In the genomic region with DNA sequence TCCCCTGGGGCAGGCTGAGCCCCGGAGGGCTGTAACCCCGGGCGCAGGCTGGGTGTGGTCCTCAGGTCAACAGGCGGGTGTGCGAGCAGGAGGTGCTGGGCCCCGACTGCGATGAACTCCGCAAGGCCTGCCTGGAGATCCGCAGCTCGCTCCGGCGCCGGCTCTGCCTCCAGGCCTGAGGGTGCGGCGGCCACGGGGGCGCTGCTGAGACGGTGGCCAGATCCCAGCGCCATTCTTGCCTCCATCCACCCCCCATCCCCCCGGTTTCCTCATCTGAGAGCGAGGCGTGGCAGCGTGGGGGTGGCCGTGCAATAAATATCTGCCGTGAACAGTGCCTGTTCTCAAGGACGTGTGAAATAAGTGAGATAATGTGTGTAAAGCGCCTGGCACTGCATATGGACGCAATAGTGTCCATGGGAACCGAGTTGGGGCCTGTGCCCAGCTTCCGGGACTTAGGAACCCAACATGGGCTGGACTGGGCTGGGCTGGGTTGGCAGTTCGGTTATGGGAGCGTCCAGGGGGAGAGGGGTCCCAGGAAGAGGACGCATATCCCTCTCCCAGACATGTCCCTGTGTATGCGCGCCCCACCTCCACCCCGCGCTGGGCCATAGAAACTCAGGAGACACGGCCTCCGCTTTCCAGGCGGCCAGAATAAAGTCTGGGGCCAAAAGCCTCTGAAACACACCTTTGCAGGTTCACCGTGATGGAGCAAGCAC, we compare ENCODE assay signal across 8 cellular contexts. TPM values are rescaled to one million over a fixed set of nuclear protein-coding genes. Genes with fewer than 3 reads are reported as not detected.
A peak's percentile ranks its signal among the peaks of the same experiment; 100 is the strongest.
DNase-seq lines count a peak whose midpoint lies in the region; ATAC-seq, FAIRE-seq and TF ChIP-seq lines count a peak whose summit lies in the region.

No MANE protein-coding gene starts in this region.

- intact Hi-C loops in adrenal gland (cut with DNase I) (no loop called here), heart left ventricle (cut with DNase I) (loop anchor here in 1 of 10 donors (5.0 kb wide), 1 partner anchor 113 kb away; no protein-coding TSS in a partner anchor)

- WGBS in adrenal gland, 4 donors = 20 to 25% (median 23%) methylated on average over 6 to 41 of the region's 41 CpGs
- WGBS in heart left ventricle, 4 donors = 5 to 16% (median 8%) methylated on average over 16 to 41 of the region's 41 CpGs

- TF ChIP-seq POLR2A in adrenal gland (IDR thresholded peaks at IDR 0.05) (no peak), heart left ventricle (IDR thresholded peaks at IDR 0.05) (no peak)

- H3K36me3 ChIP-seq in adrenal gland (replicated peaks in 1 of 2) (no peaks in the 10 kb centered on the region), heart left ventricle (no peaks in the 10 kb centered on the region)

- H3K4me1 ChIP-seq in adrenal gland (replicated peaks in 1 of 2) (peaks cover 0 to 32% of the 10 kb centered on the region in 2 donors), heart left ventricle (peaks cover 0 to 40% (median 18%) of the 10 kb centered on the region in 12 donors)

- H3K27ac ChIP-seq in adrenal gland (peak overlapping the region in 3 of 5 donors; percentile 46 to 83 (median 82)), heart left ventricle (peak overlapping the region; percentile 51 to 94 (median 88))

- ATAC-seq in HG03159 (IDR thresholded peaks at IDR 0.05; ENCODE audit: unreplicated experiment) (peak; percentile 5), heart left ventricle (peak; percentile 32 to 65 (median 53)), omental fat pad (ENCODE audit: low FRiP score) (peak; percentile 24), HG03378 (IDR thresholded peaks at IDR 0.05; ENCODE audit: unreplicated experiment) (no peak)

- H3K27me3 ChIP-seq in adrenal gland = no peaks in the 10 kb centered on the region
- no peaks in the 10 kb centered on the region for H3K27me3 ChIP-seq in heart left ventricle

- peak; percentile 47 for DNase-seq in NCI-H1436 (lab: John Stamatoyannopoulos, UW)
- no peak for DNase-seq in NCI-H1436 treated with DMSO at 0.1 percent for 48 hours (lab: John Stamatoyannopoulos, UW)
- DNase-seq in RCC 7860 (ENCODE audit: low spot score) = peak; percentile 41
- DNase-seq in adrenal gland = peak in 6 of 7 donors; percentile 49 to 78 (median 63)
- peak; percentile 75 to 88 (median 78) for DNase-seq in heart left ventricle
- no peak for DNase-seq in omental fat pad (ENCODE audit: low spot score)

- H3K9me3 ChIP-seq in adrenal gland (replicated peaks in 1 of 3) (no peaks in the 10 kb centered on the region), heart left ventricle (no peaks in the 10 kb centered on the region)

- FAIRE-seq in RCC 7860 (lab: Jason Lieb, UNC) = no peak

- peak overlapping the region in 2 of 4 donors; percentile 23 to 53 for H3K4me3 ChIP-seq in adrenal gland
- H3K4me3 ChIP-seq in heart left ventricle = peak overlapping the region; percentile 24 to 82 (median 71)

- TF ChIP-seq CTCF in adrenal gland (IDR thresholded peaks at IDR 0.05) (peak in 1 of 6 experiments; percentile 22), heart left ventricle (IDR thresholded peaks at IDR 0.05) (peak in 11 of 12 donors; percentile 15 to 64 (median 46)), omental fat pad (IDR thresholded peaks at IDR 0.05) (no peak)

RNA-seq across cellular contexts. Expression of gene ZNF213, which starts 15.0 kb away (rescaled TPM):
- total RNA-seq in adrenal gland (10 to 100 TPM in 7 of 8 donors, 1 to 10 TPM in 1; 9.5 to 19.3 (median 14.0) TPM), heart left ventricle (10 to 100 TPM in 2 of 9 donors, 1 to 10 TPM in 7; 6.7 to 14.3 (median 8.2) TPM), omental fat pad (1 to 10 TPM; 1.8 to 4.1 (median 3.6) TPM)
- polyA plus RNA-seq in adrenal gland (10 to 100 TPM in 2 of 3 donors, 1 to 10 TPM in 1; 4.2 to 19.5 (median 10.4) TPM), heart left ventricle (10 to 100 TPM in 1 of 2 donors, 1 to 10 TPM in 1; 8.7 to 14.2 TPM)

RNA-seq across cellular contexts. Expression of gene ZNF205, which starts 37.4 kb away (rescaled TPM):
- total RNA-seq in adrenal gland = 10 to 100 TPM; 10.1 to 25.5 (median 15.2) TPM
- polyA plus RNA-seq in adrenal gland = 10 to 100 TPM in 2 of 3 donors, 1 to 10 TPM in 1; 3.8 to 86.1 (median 33.9) TPM
- 10 to 100 TPM in 2 of 9 donors, 1 to 10 TPM in 7; 7.4 to 19.8 (median 8.1) TPM for total RNA-seq in heart left ventricle
- 10 to 100 TPM; 13.9 to 17.0 TPM for polyA plus RNA-seq in heart left ventricle
- total RNA-seq in omental fat pad = 10 to 100 TPM in 2 of 4 donors, 1 to 10 TPM in 2; 7.1 to 16.1 (median 9.7) TPM

RNA-seq across cellular contexts. Expression of gene OR1F1, which starts 38.2 kb away (rescaled TPM):
- not detected for total RNA-seq in adrenal gland
- polyA plus RNA-seq in adrenal gland = not detected
- total RNA-seq in heart left ventricle = not detected
- polyA plus RNA-seq in heart left ventricle = not detected
- total RNA-seq in omental fat pad = not detected

RNA-seq across cellular contexts. Expression of gene ZSCAN10, which starts 50.7 kb away (rescaled TPM):
- under 1 TPM in 2 of 8 donors, not detected in 6; 0.15 to 0.50 TPM for total RNA-seq in adrenal gland
- polyA plus RNA-seq in adrenal gland = under 1 TPM in 1 of 3 donors, not detected in 2; 0.13 TPM
- not detected for total RNA-seq in heart left ventricle
- polyA plus RNA-seq in heart left ventricle = not detected
- total RNA-seq in omental fat pad = under 1 TPM in 1 of 4 donors, not detected in 3; 0.28 TPM

Comparison
In these comparisons a context has a peak if more than half of its experiments do, and no peak if none do; other contexts are left out.
1. DNase-seq: peak in NCI-H1436 (single experiment), RCC 7860 (single experiment), adrenal gland (6 of 7) and heart left ventricle (5 of 5); none in NCI-H1436 treated with DMSO at 0.1 percent for 48 hours (single experiment) and omental fat pad (single experiment).
2. CTCF ChIP-seq: peak in heart left ventricle (11 of 12); none in omental fat pad (0 of 3).